In the genomic region with DNA sequence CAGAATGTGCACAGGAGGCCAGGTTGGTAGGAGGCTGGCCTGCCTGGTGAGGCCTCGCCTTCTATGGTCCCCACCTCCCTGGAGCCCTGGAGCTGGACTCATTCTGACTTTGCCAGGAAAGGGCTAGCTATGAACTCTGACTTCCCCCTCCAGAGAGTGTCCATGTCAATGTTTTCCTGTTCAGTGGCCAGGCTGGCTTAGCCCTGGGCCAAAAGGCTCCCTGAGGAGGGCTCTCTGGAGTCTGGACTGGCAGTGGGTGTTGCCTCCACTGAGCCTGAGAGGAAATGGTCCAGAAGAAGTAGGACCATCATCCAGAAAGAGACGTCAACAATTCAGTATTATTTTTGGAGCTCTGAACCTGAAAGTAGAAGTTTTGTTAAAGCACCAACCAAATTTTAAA, we compare ENCODE assay signal across 13 cellular contexts.
"Had no signal": no experiment of that assay in that cellular context is flagged by ENCODE, and none has a peak within 500 bp of the region (broad histone marks: within the 10 kb centered on the region; RNA-seq: fewer than 3 reads in every experiment).

No MANE protein-coding gene starts in this region.

- H3K4me1 ChIP-seq: upper lobe of left lung had no signal

- DNase-seq: activated CD4-positive, alpha-beta T cell treated with anti-CD3 and anti-CD28 coated beads, Interleukin-2, amount 50 U/mL, for 48 hours; activated CD4-positive, CD25-positive, alpha-beta regulatory T cell treated with anti-CD3 and anti-CD28 coated beads, Interleukin-2, amount 50 U/mL, for 72 hours; activated CD8-positive, alpha-beta memory T cell treated with anti-CD3 and anti-CD28 coated beads, Interleukin-2, amount 10 ng/mL, durations not matched to agents 7 days and 5 days; activated effector memory CD4-positive, alpha-beta T cell treated with anti-CD3 and anti-CD28 coated beads, Interleukin-2, amount 50 U/mL, for 16 hours; activated T-cell treated with anti-CD3 and anti-CD28 coated beads, Interleukin-2, amount 50 U/mL, for 24 hours; foreskin melanocyte; kidney glomerular epithelial cell; natural killer cell; T-helper 9 cell; upper lobe of left lung had no signal

- ATAC-seq: activated CD8-positive, alpha-beta memory T cell treated with anti-CD3 and anti-CD28 coated beads, Interleukin-2, amount 10 ng/mL, durations not matched to agents 7 days and 5 days; activated naive CD4-positive, alpha-beta T cell treated with anti-CD3 and anti-CD28 coated beads, Interleukin-2, amount 50 U/mL, for 72 hours; natural killer cell; stimulated activated effector memory CD8-positive, alpha-beta T cell treated with anti-CD3 and anti-CD28 coated beads, Interleukin-12 subunit alpha, Interleukin-12 subunit beta, amount 100 ng/mL, for 72 hours had no signal

- H3K4me3 Mint-ChIP-seq: activated CD8-positive, alpha-beta memory T cell treated with anti-CD3 and anti-CD28 coated beads, Interleukin-2, amount 10 ng/mL, durations not matched to agents 7 days and 5 days; activated T-cell treated with anti-CD3 and anti-CD28 coated beads, Interleukin-2, amount 50 U/mL, for 24 hours; natural killer cell; stimulated activated effector memory CD8-positive, alpha-beta T cell treated with anti-CD3 and anti-CD28 coated beads, Interleukin-12 subunit alpha, Interleukin-12 subunit beta, amount 100 ng/mL, for 72 hours had no signal

- H3K36me3 ChIP-seq: upper lobe of left lung had no signal

- H3K27ac Mint-ChIP-seq: activated CD8-positive, alpha-beta memory T cell treated with anti-CD3 and anti-CD28 coated beads, Interleukin-2, amount 10 ng/mL, durations not matched to agents 7 days and 5 days; activated naive CD4-positive, alpha-beta T cell treated with anti-CD3 and anti-CD28 coated beads, Interleukin-2, amount 50 U/mL, for 72 hours; activated T-cell treated with anti-CD3 and anti-CD28 coated beads, Interleukin-2, amount 50 U/mL, for 24 hours; natural killer cell; stimulated activated effector memory CD8-positive, alpha-beta T cell treated with anti-CD3 and anti-CD28 coated beads, Interleukin-12 subunit alpha, Interleukin-12 subunit beta, amount 100 ng/mL, for 72 hours had no signal

- H3K9me3 ChIP-seq: upper lobe of left lung had no signal

- H3K36me3 Mint-ChIP-seq: activated CD8-positive, alpha-beta memory T cell treated with anti-CD3 and anti-CD28 coated beads, Interleukin-2, amount 10 ng/mL, durations not matched to agents 7 days and 5 days; activated naive CD4-positive, alpha-beta T cell treated with anti-CD3 and anti-CD28 coated beads, Interleukin-2, amount 50 U/mL, for 72 hours; natural killer cell; stimulated activated effector memory CD8-positive, alpha-beta T cell treated with anti-CD3 and anti-CD28 coated beads, Interleukin-12 subunit alpha, Interleukin-12 subunit beta, amount 100 ng/mL, for 72 hours had no signal

- H3K27ac ChIP-seq: upper lobe of left lung had no signal

- H3K4me1 Mint-ChIP-seq: activated CD8-positive, alpha-beta memory T cell treated with anti-CD3 and anti-CD28 coated beads, Interleukin-2, amount 10 ng/mL, durations not matched to agents 7 days and 5 days; natural killer cell; stimulated activated effector memory CD8-positive, alpha-beta T cell treated with anti-CD3 and anti-CD28 coated beads, Interleukin-12 subunit alpha, Interleukin-12 subunit beta, amount 100 ng/mL, for 72 hours had no signal

- H3K4me3 ChIP-seq: lung, upper lobe of left lung had no signal

- H3K9me3 Mint-ChIP-seq: activated naive CD4-positive, alpha-beta T cell treated with anti-CD3 and anti-CD28 coated beads, Interleukin-2, amount 50 U/mL, for 72 hours had no signal

- H3K27me3 ChIP-seq: upper lobe of left lung had no signal
